ENCODE assay signal across 18 cellular contexts in genomic region chr1:219661464-219662092, GRCh38. TPM values are rescaled to one million over a fixed set of nuclear protein-coding genes. Genes with fewer than 3 reads are reported as not detected.
DNase-seq lines count a peak whose midpoint lies in the region; FAIRE-seq and TF ChIP-seq lines count a peak whose summit lies in the region.
"Had no signal": no experiment of that assay in that cellular context is flagged by ENCODE, and none has a peak within 500 bp of the region (broad histone marks: within the 10 kb centered on the region; RNA-seq: fewer than 3 reads in every experiment).

No MANE protein-coding gene starts in this region.

- H3K4me3 Mint-ChIP-seq in mesothelial cell of epicardium, result peak overlapping the region; percentile 70

- peak; percentile 40 for DNase-seq in NCI-H146 (lab: John Stamatoyannopoulos, UW)
- DNase-seq in NCI-H146 treated with DMSO at 0.1 percent for 48 hours (lab: John Stamatoyannopoulos, UW; ENCODE audit: unreplicated experiment), result no peak
- DNase-seq in dorsolateral prefrontal cortex, result no peak
- DNase-seq in mesothelial cell of epicardium (ENCODE audit: low spot score in 2 of 2, unreplicated experiment in 2 of 2), result no peak
- peak; percentile 84 for DNase-seq in superior temporal gyrus (ENCODE audit: extremely low spot score)
- no peak for DNase-seq in SK-N-DZ (ENCODE audit: low spot score)
- no peak for DNase-seq in RCC 7860 (ENCODE audit: low spot score)
- DNase-seq in NCI-H1048 (lab: John Stamatoyannopoulos, UW), result no peak
- DNase-seq: activated effector memory CD4-positive, alpha-beta T cell treated with anti-CD3 and anti-CD28 coated beads, Interleukin-2, amount 50 U/mL, for 16 hours; GOT3; naive thymus-derived CD8-positive, alpha-beta T cell; NCI-H187 treated with DMSO at 0.1 percent for 48 hours; stimulated activated naive CD4-positive, alpha-beta T cell treated with Interleukin-2 at 50 U/mL for 16 hours; T-helper 9 cell had no signal

- no peak overlapping the region for H3K27ac Mint-ChIP-seq in mesothelial cell of epicardium
- H3K27ac Mint-ChIP-seq: naive thymus-derived CD8-positive, alpha-beta T cell had no signal

- peak overlapping the region in 51 of 59 donors; percentile 0 to 62 (median 41) for H3K4me3 ChIP-seq in dorsolateral prefrontal cortex

- no peaks in the 10 kb centered on the region for H3K27me3 ChIP-seq in dorsolateral prefrontal cortex

- FAIRE-seq in RCC 7860 (lab: Jason Lieb, UNC), result no peak
- FAIRE-seq: colon, frontal cortex had no signal

- H3K36me3 Mint-ChIP-seq in mesothelial cell of epicardium, result no peaks in the 10 kb centered on the region
- H3K36me3 Mint-ChIP-seq: naive thymus-derived CD8-positive, alpha-beta T cell had no signal

- H3K4me1 Mint-ChIP-seq in mesothelial cell of epicardium, result peaks cover 24% of the 10 kb centered on the region

- TF ChIP-seq CTCF in dorsolateral prefrontal cortex (IDR thresholded peaks at IDR 0.05 in 54 of 56, conservative IDR thresholded peaks at IDR 0.05 in 2 of 56; ENCODE audit: low read depth in 1 of 56, partially characterized antibody in 56 of 56) (peak in 7 of 56 donors; percentile 10 to 48 (median 37)), mesothelial cell of epicardium (IDR thresholded peaks at IDR 0.05; ENCODE audit: unreplicated experiment) (no peak)

- H3K27me3 Mint-ChIP-seq in mesothelial cell of epicardium (ENCODE audit: low read depth), result no peaks in the 10 kb centered on the region

- intact Hi-C loops in dorsolateral prefrontal cortex (cut with DNase I), result loop anchor here (2.0 to 10.0 kb wide), 7 partner anchors 94 to 1327 kb away; partner anchors contain the start of genes LYPLAL1 (in 1 of the 2) and TGFB2 (in 1 of the 2)

- H3K9me3 Mint-ChIP-seq in mesothelial cell of epicardium, result no peaks in the 10 kb centered on the region

- H3K27ac ChIP-seq in dorsolateral prefrontal cortex, result peak overlapping the region in 58 of 59 donors; percentile 11 to 93 (median 81)
- H3K27ac ChIP-seq: C4-2B had no signal

RNA-seq across cellular contexts. Expression of gene ZC3H11B, which starts 48.7 kb away (rescaled TPM):
- 1 to 10 TPM in 1 of 120 experiments, under 1 TPM in 32, not detected in 87; 0.29 to 1.0 (median 0.61) TPM for total RNA-seq in dorsolateral prefrontal cortex
- total RNA-seq in mesothelial cell of epicardium, result 0.20 to 0.33 TPM (median 0.20 TPM) in 3 replicates
- polyA plus RNA-seq in SK-N-DZ (2014; cell fraction: cytosol; rRNA removed), result 0.03 TPM in 1 of 2 replicates, not detected in the other
- 0.26 TPM in 1 of 2 replicates, not detected in the other for polyA plus RNA-seq in SK-N-DZ (2014; cell fraction: nucleus; rRNA removed)
- total RNA-seq: frontal cortex, urinary bladder had no signal
- polyA plus RNA-seq: naive thymus-derived CD8-positive, alpha-beta T cell had no signal

Comparison
In these comparisons a context has a peak if more than half of its experiments do, and no peak if none do; other contexts are left out.
1. DNase-seq: peak in NCI-H146 (single experiment) and superior temporal gyrus (single experiment); none in NCI-H146 treated with DMSO at 0.1 percent for 48 hours (single experiment), dorsolateral prefrontal cortex (0 of 10), mesothelial cell of epicardium (0 of 2), SK-N-DZ (single experiment), RCC 7860 (single experiment) and NCI-H1048 (single experiment).